Comparison of ENCODE assay signal across 25 cellular contexts in the genomic region with DNA sequence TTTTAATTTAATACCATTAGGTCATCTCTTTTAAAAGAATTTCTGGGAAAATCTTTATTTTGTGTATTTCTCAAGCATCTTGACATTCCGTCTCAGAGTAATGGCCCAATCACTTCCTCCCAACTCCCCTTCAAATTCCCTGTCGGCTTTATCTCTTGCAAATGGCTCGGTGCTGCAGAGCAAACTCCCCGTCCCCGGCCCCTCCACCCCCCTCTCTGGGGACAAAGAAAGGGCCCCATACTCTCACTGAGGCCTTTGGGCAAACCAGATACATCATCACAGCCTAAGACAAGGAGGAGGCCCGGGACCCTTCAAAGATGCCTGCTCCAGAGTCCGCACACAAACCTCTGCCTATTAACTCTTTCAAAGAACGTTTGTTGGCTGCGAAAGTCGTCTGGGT. TPM values are rescaled to one million over a fixed set of nuclear protein-coding genes. Genes with fewer than 3 reads are reported as not detected.
"Had no signal": no experiment of that assay in that cellular context is flagged by ENCODE, and none has a peak within 500 bp of the region (broad histone marks: within the 10 kb centered on the region; RNA-seq: fewer than 3 reads in every experiment).

No MANE protein-coding gene starts in this region.

- H3K4me3 ChIP-seq: colonic mucosa, dorsolateral prefrontal cortex, esophagus muscularis mucosa, gastrocnemius medialis, sigmoid colon, thyroid gland had no signal

- DNase-seq: activated CD4-positive, alpha-beta T cell treated with anti-CD3 and anti-CD28 coated beads for 4 hours; activated CD4-positive, alpha-beta T cell treated with anti-CD3 and anti-CD28 coated beads, Interleukin-2, amount 50 U/mL, for 48 hours; activated CD4-positive, CD25-positive, alpha-beta regulatory T cell; activated CD8-positive, alpha-beta memory T cell treated with anti-CD3 and anti-CD28 coated beads, Interleukin-2, amount 50 U/mL, for 48 hours; activated naive CD4-positive, alpha-beta T cell; activated T-cell treated with anti-CD3 and anti-CD28 coated beads, Interleukin-2, amount 50 U/mL, for 4 hours; amniotic stem cell; colonic mucosa; dorsolateral prefrontal cortex; effector memory CD8-positive, alpha-beta T cell; gastrocnemius medialis; hippocampal formation; sigmoid colon; stimulated activated CD4-positive, alpha-beta T cell treated with anti-CD3 and anti-CD28 coated beads, Interleukin-4, amount 100 ng/mL, for 4 hours; substantia nigra; SW 1271; T-helper 17 cell; thyroid gland had no signal

- H3K27me3 Mint-ChIP-seq: activated naive CD8-positive, alpha-beta T cell had no signal

- H3K27ac Mint-ChIP-seq: activated naive CD8-positive, alpha-beta T cell; activated T-helper 2 cell treated with anti-CD3 and anti-CD28 coated beads, Interferon-gamma antibody, Interleukin-2, Interleukin-4, amounts not matched to agents 10 μg/mL and 5 μg/mL and 100 μg/mL, durations not matched to agents 14 hours and 24 hours and 36 hours; effector memory CD8-positive, alpha-beta T cell; natural killer cell treated with Interleukin-12 subunit alpha and Interleukin-12 subunit beta and Interleukin-15 and Interleukin-18, amount 100 ng/mL, for 72 hours; progenitor cell of endocrine pancreas; stimulated activated naive CD8-positive, alpha-beta T cell treated with anti-CD3 and anti-CD28 coated beads, Interleukin-15, Interleukin-2, amounts not matched to agents 100 ng/mL and 50 ng/mL, for 24 hours; T-helper 17 cell had no signal

- H3K4me1 ChIP-seq: colonic mucosa had no signal

- H3K36me3 ChIP-seq: colonic mucosa, gastrocnemius medialis, sigmoid colon, thyroid gland had no signal

- H3K9me3 Mint-ChIP-seq: natural killer cell treated with Interleukin-12 subunit alpha and Interleukin-12 subunit beta and Interleukin-15 and Interleukin-18, amount 100 ng/mL, for 72 hours had no signal

- ATAC-seq: activated T-cell treated with anti-CD3 and anti-CD28 coated beads, Interleukin-2, amount 50 U/mL, for 4 hours; effector memory CD8-positive, alpha-beta T cell; gastrocnemius medialis; left lobe of liver; natural killer cell treated with Interleukin-12 subunit alpha and Interleukin-12 subunit beta and Interleukin-15 and Interleukin-18, amount 100 ng/mL, for 72 hours; T-helper 17 cell had no signal

- H3K27me3 ChIP-seq: dorsolateral prefrontal cortex, esophagus muscularis mucosa, gastrocnemius medialis, sigmoid colon, thyroid gland had no signal

- H3K4me1 Mint-ChIP-seq: T-helper 17 cell had no signal

- H3K27ac ChIP-seq: colonic mucosa, dorsolateral prefrontal cortex, esophagus muscularis mucosa, gastrocnemius medialis, sigmoid colon, thyroid gland had no signal

- H3K9me3 ChIP-seq: colonic mucosa, thyroid gland had no signal

- H3K4me3 Mint-ChIP-seq: activated naive CD8-positive, alpha-beta T cell; activated T-cell treated with anti-CD3 and anti-CD28 coated beads, Interleukin-2, amount 50 U/mL, for 4 hours; effector memory CD8-positive, alpha-beta T cell; natural killer cell treated with Interleukin-12 subunit alpha and Interleukin-12 subunit beta and Interleukin-15 and Interleukin-18, amount 100 ng/mL, for 72 hours; stimulated activated naive CD8-positive, alpha-beta T cell treated with anti-CD3 and anti-CD28 coated beads, Interleukin-15, Interleukin-2, amounts not matched to agents 100 ng/mL and 50 ng/mL, for 24 hours; T-helper 17 cell had no signal

RNA-seq across cellular contexts. Expression of gene SMIM38, which starts 3.9 kb away (rescaled TPM):
- total RNA-seq: left lobe of liver had no signal
